7 cellular contexts compared by ENCODE assay signal in genomic region chr11:32538804-32539203, GRCh38.
"Had no signal": no experiment of that assay in that cellular context is flagged by ENCODE, and none has a peak within 500 bp of the region (broad histone marks: within the 10 kb centered on the region; RNA-seq: fewer than 3 reads in every experiment).

No MANE protein-coding gene starts in this region.

- H3K9ac ChIP-seq: KMS-11 had no signal

- H3K4me3 ChIP-seq: K562 had no signal

- H3K4me2 ChIP-seq: KMS-11 had no signal

- H3K27ac ChIP-seq: HL-60, KMS-11 had no signal

- DNase-seq: IMR-90, KBM-7, KG1 had no signal

- ATAC-seq: HepG2, K562 had no signal
